In genomic region chr20:22369100-22369499, GRCh38 we compare ENCODE assay signal across 27 cellular contexts.
"Had no signal": no experiment of that assay in that cellular context is flagged by ENCODE, and none has a peak within 500 bp of the region (broad histone marks: within the 10 kb centered on the region; RNA-seq: fewer than 3 reads in every experiment).

No MANE protein-coding gene starts in this region.

- H2AFZ ChIP-seq: hepatocyte had no signal

- H3K36me3 ChIP-seq: left ventricle myocardium inferior, pancreas, prostate gland, tibial nerve, uterus had no signal

- ATAC-seq: mucosa of descending colon; naive thymus-derived CD4-positive, alpha-beta T cell; natural killer cell treated with Interleukin-12 subunit alpha and Interleukin-12 subunit beta and Interleukin-15 and Interleukin-18, amount 100 ng/mL, for 72 hours; pancreas; right cardiac atrium; sciatic nerve; stimulated activated effector memory CD8-positive, alpha-beta T cell treated with anti-CD3 and anti-CD28 coated beads, Interleukin-12 subunit alpha, Interleukin-12 subunit beta, amount 100 ng/mL, for 72 hours had no signal

- DNase-seq: islet precursor cell; left ventricle myocardium inferior; midbrain; mucosa of descending colon; naive thymus-derived CD4-positive, alpha-beta T cell; pancreas; posterior cingulate gyrus; retina; right cardiac atrium; stimulated activated CD4-positive, alpha-beta T cell treated with anti-CD3 and anti-CD28 coated beads, Interleukin-12 subunit alpha, Interleukin-12 subunit beta, amount 100 ng/mL, for 4 hours; stimulated activated CD4-positive, alpha-beta T cell treated with anti-CD3 and anti-CD28 coated beads, Interleukin-15, amount 100 ng/mL, for 24 hours; stimulated activated CD4-positive, alpha-beta T cell treated with anti-CD3 and anti-CD28 coated beads, Interleukin-2, amount 100 ng/mL, for 24 hours; stimulated activated CD4-positive, alpha-beta T cell treated with anti-CD3 and anti-CD28 coated beads, Interleukin-4, amount 100 ng/mL, for 24 hours; stimulated activated naive CD4-positive, alpha-beta T cell; substantia nigra; uterus had no signal

- H3K27me3 ChIP-seq: pancreas, tibial nerve, uterus had no signal

- H3K27ac ChIP-seq: hepatocyte, left ventricle myocardium inferior, pancreas, prostate gland, skin epidermis, tibial nerve, uterus had no signal

- H3K36me3 Mint-ChIP-seq: memory B cell; naive thymus-derived CD4-positive, alpha-beta T cell; natural killer cell treated with Interleukin-12 subunit alpha and Interleukin-12 subunit beta and Interleukin-15 and Interleukin-18, amount 100 ng/mL, for 72 hours; stimulated activated effector memory CD8-positive, alpha-beta T cell treated with anti-CD3 and anti-CD28 coated beads, Interleukin-12 subunit alpha, Interleukin-12 subunit beta, amount 100 ng/mL, for 72 hours; type B pancreatic cell had no signal

- H3K4me2 ChIP-seq: hepatocyte had no signal

- H3K4me3 Mint-ChIP-seq: memory B cell; naive thymus-derived CD4-positive, alpha-beta T cell; natural killer cell treated with Interleukin-12 subunit alpha and Interleukin-12 subunit beta and Interleukin-15 and Interleukin-18, amount 100 ng/mL, for 72 hours; stimulated activated effector memory CD8-positive, alpha-beta T cell treated with anti-CD3 and anti-CD28 coated beads, Interleukin-12 subunit alpha, Interleukin-12 subunit beta, amount 100 ng/mL, for 72 hours; stimulated activated naive CD8-positive, alpha-beta T cell treated with anti-CD3 and anti-CD28 coated beads, Interleukin-15, Interleukin-2, amounts not matched to agents 100 ng/mL and 50 ng/mL, for 24 hours; type B pancreatic cell had no signal

- H3K27ac Mint-ChIP-seq: memory B cell; natural killer cell treated with Interleukin-12 subunit alpha and Interleukin-12 subunit beta and Interleukin-15 and Interleukin-18, amount 100 ng/mL, for 72 hours; stimulated activated effector memory CD8-positive, alpha-beta T cell treated with anti-CD3 and anti-CD28 coated beads, Interleukin-12 subunit alpha, Interleukin-12 subunit beta, amount 100 ng/mL, for 72 hours; stimulated activated naive CD8-positive, alpha-beta T cell treated with anti-CD3 and anti-CD28 coated beads, Interleukin-15, Interleukin-2, amounts not matched to agents 100 ng/mL and 50 ng/mL, for 24 hours; type B pancreatic cell had no signal

- H3K4me1 Mint-ChIP-seq: stimulated activated effector memory CD8-positive, alpha-beta T cell treated with anti-CD3 and anti-CD28 coated beads, Interleukin-12 subunit alpha, Interleukin-12 subunit beta, amount 100 ng/mL, for 72 hours had no signal

- H3K27me3 Mint-ChIP-seq: stimulated activated naive CD8-positive, alpha-beta T cell treated with anti-CD3 and anti-CD28 coated beads, Interleukin-15, Interleukin-2, amounts not matched to agents 100 ng/mL and 50 ng/mL, for 24 hours had no signal

- H3K9me3 Mint-ChIP-seq: type B pancreatic cell had no signal

- H3K79me2 ChIP-seq: hepatocyte had no signal

- H3K4me1 ChIP-seq: left ventricle myocardium inferior, pancreas, prostate gland, uterus had no signal

- H3K9me3 ChIP-seq: mucosa of descending colon, pancreas, prostate gland, tibial nerve, uterus had no signal

- H3K4me3 ChIP-seq: hepatocyte, left ventricle myocardium inferior, lung, mucosa of descending colon, pancreas, prostate gland, skin epidermis, tibial nerve, uterus had no signal
